Comparison of ENCODE assay signal across 8 cellular contexts in genomic region chr17:50161911-50162288, GRCh38. TPM values are rescaled to one million over a fixed set of nuclear protein-coding genes. Genes with fewer than 3 reads are reported as not detected.
DNase-seq lines count a peak whose midpoint lies in the region; ATAC-seq and TF ChIP-seq lines count a peak whose summit lies in the region.

No MANE protein-coding gene starts in this region.

- H3K9ac ChIP-seq in Loucy (ENCODE audit: low read depth, low read length, poor library complexity, severe bottlenecking): no peak overlapping the region

- H3K4me3 Mint-ChIP-seq in central memory CD8-positive, alpha-beta T cell: peak overlapping the region; percentile 72
- peak overlapping the region; percentile 85 for H3K4me3 Mint-ChIP-seq in natural killer cell treated with Interleukin-12 subunit alpha and Interleukin-12 subunit beta and Interleukin-15 and Interleukin-18, amount 100 ng/mL, for 72 hours

- no peaks in the 10 kb centered on the region for H4K20me1 ChIP-seq in Loucy (ENCODE audit: insufficient read depth, low read length, poor library complexity, severe bottlenecking)

- no peak for TF ChIP-seq CTCF in BE2C (IDR thresholded peaks at IDR 0.05; ENCODE audit: low read depth, low read length)
- no peak for TF ChIP-seq CTCF in Loucy (conservative IDR thresholded peaks at IDR 0.05; ENCODE audit: low read length)

- H3K27me3 Mint-ChIP-seq in central memory CD8-positive, alpha-beta T cell: no peaks in the 10 kb centered on the region
- peaks cover 0 to 7% of the 10 kb centered on the region in 2 donors for H3K27me3 Mint-ChIP-seq in natural killer cell treated with Interleukin-12 subunit alpha and Interleukin-12 subunit beta and Interleukin-15 and Interleukin-18, amount 100 ng/mL, for 72 hours

- no peaks in the 10 kb centered on the region for H3F3A ChIP-seq in Loucy (ENCODE audit: low read depth)

- H3K9me3 ChIP-seq in BE2C (no peaks in the 10 kb centered on the region), Loucy (ENCODE audit: insufficient read depth, low read depth, low read length) (no peaks in the 10 kb centered on the region)

- H3K79me2 ChIP-seq in Loucy (ENCODE audit: insufficient read depth, low read length): no peaks in the 10 kb centered on the region

- H3K36me3 ChIP-seq in BE2C (no peaks in the 10 kb centered on the region), Loucy (ENCODE audit: insufficient read depth, low read length) (no peaks in the 10 kb centered on the region)

- DNase-seq in BE2C (no peak), midbrain (lab: John Stamatoyannopoulos, UW) (no peak), iPS-NIHi7 (ENCODE audit: extremely low spot score) (no peak), NCI-H146 (lab: John Stamatoyannopoulos, UW) (no peak)
- DNase-seq in central memory CD8-positive, alpha-beta T cell (ENCODE audit: low spot score in 2 of 2): no peak
- DNase-seq in natural killer cell treated with Interleukin-12 subunit alpha and Interleukin-12 subunit beta and Interleukin-15 and Interleukin-18, amount 100 ng/mL, for 72 hours (ENCODE audit: low spot score): peak; percentile 28
- DNase-seq in NK-92 treated with Interleukin-12 subunit alpha and Interleukin-12 subunit beta, amount 100 ng/mL, for 24 hours (lab: John Stamatoyannopoulos, UW): no peak

- H3K36me3 Mint-ChIP-seq in central memory CD8-positive, alpha-beta T cell (ENCODE audit: insufficient read depth): peaks cover 2% of the 10 kb centered on the region
- no peaks in the 10 kb centered on the region for H3K36me3 Mint-ChIP-seq in natural killer cell treated with Interleukin-12 subunit alpha and Interleukin-12 subunit beta and Interleukin-15 and Interleukin-18, amount 100 ng/mL, for 72 hours

- peaks cover 4% of the 10 kb centered on the region; the same call in 1 of the 2 replicates for H3K4me1 ChIP-seq in BE2C
- peaks cover 18% of the 10 kb centered on the region for H3K4me1 ChIP-seq in Loucy (ENCODE audit: insufficient read depth, low read length, poor library complexity, severe bottlenecking)

- peak overlapping the region; percentile 86 for H2AFZ ChIP-seq in Loucy (ENCODE audit: low read length)

- peaks cover 29% of the 10 kb centered on the region for H3K4me1 Mint-ChIP-seq in central memory CD8-positive, alpha-beta T cell
- H3K4me1 Mint-ChIP-seq in natural killer cell treated with Interleukin-12 subunit alpha and Interleukin-12 subunit beta and Interleukin-15 and Interleukin-18, amount 100 ng/mL, for 72 hours (ENCODE audit: low read depth in 2 of 2): peaks cover 27 to 31% of the 10 kb centered on the region in 2 donors

- peak overlapping the region; percentile 89 for H3K27ac Mint-ChIP-seq in central memory CD8-positive, alpha-beta T cell (ENCODE audit: low read depth)
- peak overlapping the region; percentile 70 to 81 for H3K27ac Mint-ChIP-seq in natural killer cell treated with Interleukin-12 subunit alpha and Interleukin-12 subunit beta and Interleukin-15 and Interleukin-18, amount 100 ng/mL, for 72 hours

- no peaks in the 10 kb centered on the region for H3K9me2 ChIP-seq in Loucy (replicated peaks; ENCODE audit: low read depth, low read length)

- no peaks in the 10 kb centered on the region for H3K9me3 Mint-ChIP-seq in central memory CD8-positive, alpha-beta T cell
- no peaks in the 10 kb centered on the region for H3K9me3 Mint-ChIP-seq in natural killer cell treated with Interleukin-12 subunit alpha and Interleukin-12 subunit beta and Interleukin-15 and Interleukin-18, amount 100 ng/mL, for 72 hours

- H3K27me3 ChIP-seq in BE2C: no peaks in the 10 kb centered on the region
- no peaks in the 10 kb centered on the region for H3K27me3 ChIP-seq in Loucy (ENCODE audit: insufficient read depth, low read length, poor library complexity, severe bottlenecking)

- H3K4me3 ChIP-seq in BE2C (ENCODE audit: low read depth, low read length) (peak overlapping the region; percentile 82), Loucy (ENCODE audit: low read length, poor library complexity, severe bottlenecking) (peak overlapping the region; percentile 76)

- ATAC-seq in central memory CD8-positive, alpha-beta T cell (replicated peaks; ENCODE audit: extremely low read depth, poor library complexity, severe bottlenecking): no peak
- no peak for ATAC-seq in natural killer cell treated with Interleukin-12 subunit alpha and Interleukin-12 subunit beta and Interleukin-15 and Interleukin-18, amount 100 ng/mL, for 72 hours

- peak overlapping the region; percentile 83 for H3K4me2 ChIP-seq in Loucy (ENCODE audit: low read depth, low read length, poor library complexity, severe bottlenecking)

RNA-seq across cellular contexts. Expression of gene SGCA, which starts 3.9 kb away (rescaled TPM):
- polyA plus RNA-seq in BE2C (2012; ENCODE audit: insufficient read depth, insufficient read length, low read depth): 0.65 TPM
- under 1 TPM in 1 of 2 donors, not detected in 1; 0.42 TPM for total RNA-seq in natural killer cell treated with Interleukin-12 subunit alpha and Interleukin-12 subunit beta and Interleukin-15 and Interleukin-18, amount 100 ng/mL, for 72 hours

RNA-seq across cellular contexts. Expression of gene PPP1R9B, which starts 11.4 kb away (rescaled TPM):
- 190 TPM for polyA plus RNA-seq in BE2C (2012; ENCODE audit: insufficient read depth, insufficient read length, low read depth)
- total RNA-seq in natural killer cell treated with Interleukin-12 subunit alpha and Interleukin-12 subunit beta and Interleukin-15 and Interleukin-18, amount 100 ng/mL, for 72 hours: 100 to 1,000 TPM in 1 of 2 donors, 10 to 100 TPM in 1; 96.0 to 110 TPM

RNA-seq across cellular contexts. Expression of gene SAMD14, which starts 31.9 kb away (rescaled TPM):
- polyA plus RNA-seq in BE2C (2012; ENCODE audit: insufficient read depth, insufficient read length, low read depth): 4.1 TPM
- 1 to 10 TPM; 2.6 to 5.0 TPM for total RNA-seq in natural killer cell treated with Interleukin-12 subunit alpha and Interleukin-12 subunit beta and Interleukin-15 and Interleukin-18, amount 100 ng/mL, for 72 hours

RNA-seq across cellular contexts. Expression of gene COL1A1, which starts 39.5 kb away (rescaled TPM):
- polyA plus RNA-seq in BE2C (2012; ENCODE audit: insufficient read depth, insufficient read length, low read depth): 0.80 TPM
- 1 to 10 TPM in 1 of 2 donors, not detected in 1; 1.7 TPM for total RNA-seq in natural killer cell treated with Interleukin-12 subunit alpha and Interleukin-12 subunit beta and Interleukin-15 and Interleukin-18, amount 100 ng/mL, for 72 hours
